In genomic region chr7:111495173-111495572, GRCh38 we compare ENCODE assay signal across 31 cellular contexts.
"Had no signal": no experiment of that assay in that cellular context is flagged by ENCODE, and none has a peak within 500 bp of the region (broad histone marks: within the 10 kb centered on the region; RNA-seq: fewer than 3 reads in every experiment).

No MANE protein-coding gene starts in this region.

- H2AFZ ChIP-seq: parathyroid adenoma had no signal

- H3K4me1 Mint-ChIP-seq: nephron progenitor cell, neural crest cell had no signal

- H3K27me3 ChIP-seq: neutrophil, ovary, right lobe of liver, sigmoid colon, stomach, thyroid gland, tibial nerve, upper lobe of left lung, vagina had no signal

- H3K36me3 ChIP-seq: neutrophil, ovary, right lobe of liver, sigmoid colon, stomach, thoracic aorta, thyroid gland, upper lobe of left lung, vagina had no signal

- FAIRE-seq: small intestine, urothelium cell line had no signal

- H3K4me3 Mint-ChIP-seq: naive thymus-derived CD8-positive, alpha-beta T cell; natural killer cell treated with Interleukin-12 subunit alpha and Interleukin-12 subunit beta and Interleukin-15 and Interleukin-18, amount 100 ng/mL, for 72 hours; nephron progenitor cell; neural crest cell; stimulated activated effector memory CD8-positive, alpha-beta T cell treated with anti-CD3 and anti-CD28 coated beads, Interleukin-12 subunit alpha, Interleukin-12 subunit beta, amount 100 ng/mL, for 72 hours; stimulated activated naive B cell treated with anti-CD40 and anti-IgM and Interleukin-4, amounts not matched to agents 10 μg/mL and 1 μg/mL and 100 μg/mL, for 72 hours; stimulated activated naive CD8-positive, alpha-beta T cell treated with anti-CD3 and anti-CD28 coated beads, Interleukin-15, Interleukin-2, amounts not matched to agents 100 ng/mL and 50 ng/mL, for 24 hours had no signal

- ATAC-seq: naive thymus-derived CD8-positive, alpha-beta T cell; natural killer cell treated with Interleukin-12 subunit alpha and Interleukin-12 subunit beta and Interleukin-15 and Interleukin-18, amount 100 ng/mL, for 72 hours; psoas muscle; right cardiac atrium; right lobe of liver; stimulated activated effector memory CD8-positive, alpha-beta T cell treated with anti-CD3 and anti-CD28 coated beads, Interleukin-12 subunit alpha, Interleukin-12 subunit beta, amount 100 ng/mL, for 72 hours; stimulated activated naive B cell treated with anti-CD40 and anti-IgM and Interleukin-4, amounts not matched to agents 10 μg/mL and 1 μg/mL and 100 μg/mL, for 72 hours had no signal

- H3K9me3 Mint-ChIP-seq: neural crest cell; stimulated activated effector memory CD8-positive, alpha-beta T cell treated with anti-CD3 and anti-CD28 coated beads, Interleukin-12 subunit alpha, Interleukin-12 subunit beta, amount 100 ng/mL, for 72 hours; stimulated activated naive B cell treated with anti-CD40 and anti-IgM and Interleukin-4, amounts not matched to agents 10 μg/mL and 1 μg/mL and 100 μg/mL, for 72 hours; stimulated activated naive CD8-positive, alpha-beta T cell treated with anti-CD3 and anti-CD28 coated beads, Interleukin-15, Interleukin-2, amounts not matched to agents 100 ng/mL and 50 ng/mL, for 24 hours had no signal

- H3K27me3 Mint-ChIP-seq: naive thymus-derived CD8-positive, alpha-beta T cell; natural killer cell treated with Interleukin-12 subunit alpha and Interleukin-12 subunit beta and Interleukin-15 and Interleukin-18, amount 100 ng/mL, for 72 hours; progenitor cell of endocrine pancreas; stimulated activated naive B cell treated with anti-CD40 and anti-IgM and Interleukin-4, amounts not matched to agents 10 μg/mL and 1 μg/mL and 100 μg/mL, for 72 hours; stimulated activated naive CD8-positive, alpha-beta T cell treated with anti-CD3 and anti-CD28 coated beads, Interleukin-15, Interleukin-2, amounts not matched to agents 100 ng/mL and 50 ng/mL, for 24 hours had no signal

- H3K9ac ChIP-seq: parathyroid adenoma had no signal

- H3K4me3 ChIP-seq: ovary, psoas muscle, right lobe of liver, sigmoid colon, stomach, thoracic aorta, thyroid gland, tibial nerve, upper lobe of left lung, vagina had no signal

- DNase-seq: naive thymus-derived CD8-positive, alpha-beta T cell; nephron progenitor cell; nucleus accumbens; ovary; posterior cingulate gyrus; psoas muscle; right cardiac atrium; right lobe of liver; sigmoid colon; small intestine; stimulated activated CD4-positive, alpha-beta T cell treated with anti-CD3 and anti-CD28 coated beads, Interleukin-15, amount 100 ng/mL, for 24 hours; stimulated activated CD4-positive, alpha-beta T cell treated with anti-CD3 and anti-CD28 coated beads, Interleukin-2, amount 100 ng/mL, for 24 hours; stimulated activated CD4-positive, alpha-beta T cell treated with anti-CD3 and anti-CD28 coated beads, Interleukin-2, amount 100 ng/mL, for 48 hours; stimulated activated CD4-positive, alpha-beta T cell treated with anti-CD3 and anti-CD28 coated beads, Interleukin-4, amount 100 ng/mL, for 24 hours; stimulated activated naive B cell treated with anti-CD40 and anti-IgM and Interleukin-4, amounts not matched to agents 10 μg/mL and 1 μg/mL and 100 μg/mL, for 72 hours; stimulated activated naive CD4-positive, alpha-beta T cell treated with Interleukin-2 at 50 U/mL for 16 hours; stomach; thyroid gland; trophoblast cell; upper lobe of left lung had no signal

- H3K27ac Mint-ChIP-seq: natural killer cell treated with Interleukin-12 subunit alpha and Interleukin-12 subunit beta and Interleukin-15 and Interleukin-18, amount 100 ng/mL, for 72 hours; nephron progenitor cell; progenitor cell of endocrine pancreas; stimulated activated effector memory CD8-positive, alpha-beta T cell treated with anti-CD3 and anti-CD28 coated beads, Interleukin-12 subunit alpha, Interleukin-12 subunit beta, amount 100 ng/mL, for 72 hours; stimulated activated naive B cell treated with anti-CD40 and anti-IgM and Interleukin-4, amounts not matched to agents 10 μg/mL and 1 μg/mL and 100 μg/mL, for 72 hours; stimulated activated naive CD8-positive, alpha-beta T cell treated with anti-CD3 and anti-CD28 coated beads, Interleukin-15, Interleukin-2, amounts not matched to agents 100 ng/mL and 50 ng/mL, for 24 hours had no signal

- H3K9me3 ChIP-seq: neutrophil, ovary, psoas muscle, right lobe of liver, thoracic aorta, thyroid gland, upper lobe of left lung, vagina had no signal

- H3K4me1 ChIP-seq: parathyroid adenoma, sigmoid colon, thyroid gland, tibial nerve, upper lobe of left lung, vagina had no signal

- H3K27ac ChIP-seq: neutrophil, ovary, parathyroid adenoma, psoas muscle, right lobe of liver, sigmoid colon, stomach, thoracic aorta, thyroid gland, tibial nerve, upper lobe of left lung, vagina had no signal

- H3K79me2 ChIP-seq: parathyroid adenoma had no signal

- H3K36me3 Mint-ChIP-seq: natural killer cell treated with Interleukin-12 subunit alpha and Interleukin-12 subunit beta and Interleukin-15 and Interleukin-18, amount 100 ng/mL, for 72 hours; stimulated activated effector memory CD8-positive, alpha-beta T cell treated with anti-CD3 and anti-CD28 coated beads, Interleukin-12 subunit alpha, Interleukin-12 subunit beta, amount 100 ng/mL, for 72 hours had no signal
